7 cellular contexts compared by ENCODE assay signal in the genomic region with DNA sequence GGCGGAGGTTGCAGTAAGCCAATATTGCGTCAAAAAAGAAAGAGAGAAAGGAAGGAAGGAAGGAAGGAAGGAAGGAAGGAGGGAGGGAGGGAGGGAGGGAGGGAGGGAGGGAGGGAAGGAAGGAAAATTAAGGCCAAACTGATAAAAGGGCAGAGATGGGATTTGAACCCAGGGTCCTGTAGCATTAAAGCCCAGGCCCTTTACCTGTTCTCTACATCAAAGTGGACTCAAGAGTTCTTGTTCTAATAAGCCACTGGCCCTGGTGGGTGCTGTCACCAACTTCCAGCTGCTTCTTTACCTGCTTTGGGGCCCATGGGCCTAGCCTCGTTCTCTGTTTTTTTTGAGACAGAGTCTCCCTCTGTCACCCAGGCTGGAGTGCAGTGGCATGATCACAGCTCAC. TPM values are rescaled to one million over a fixed set of nuclear protein-coding genes. Genes with fewer than 3 reads are reported as not detected.
DNase-seq lines count a peak whose midpoint lies in the region; ATAC-seq, FAIRE-seq and TF ChIP-seq lines count a peak whose summit lies in the region.
"Not testable (repeated sequence)": the region's sequence is repeated elsewhere in the genome, so short reads cannot be mapped to it uniquely, and the experiment has no call there.

No MANE protein-coding gene starts in this region.

- not testable (repeated sequence) for H4K20me1 ChIP-seq in GM12878 (ENCODE audit: control insufficient read depth, insufficient read depth)

- not testable (repeated sequence) for DNase-seq in CD8-positive, alpha-beta memory T cell; activated CD4-positive, alpha-beta T cell treated with anti-CD3 and anti-CD28 coated beads for 36 hours; GM12878 (ENCODE audit: low read depth, low spot score); immature natural killer cell; natural killer cell

- H2AFZ ChIP-seq in GM12878 (ENCODE audit: control insufficient read depth, low read depth, low read length): not testable (repeated sequence)

- RAD21 ChIA-PET in GM12878 (lab: Charles Lee; ENCODE audit: unreplicated experiment): interaction anchor here (0.6 kb wide), 1 partner anchor 81 kb away, joined by 3 read pairs; no protein-coding TSS in a partner anchor

- not testable (repeated sequence) for BruUV-seq in GM12878 (replicated peaks; lab: Mats Ljungman, UMichigan)

- not testable (repeated sequence) for H3K36me3 ChIP-seq in CD8-positive, alpha-beta memory T cell (ENCODE audit: insufficient read depth, low read length); GM12878 (ENCODE audit: control insufficient read depth in 2 of 2, insufficient read depth in 2 of 2, low read length in 1 of 2)

- H3K9me3 ChIP-seq in CD8-positive, alpha-beta memory T cell (ENCODE audit: low read length); GM12878 (replicated peaks; ENCODE audit: control insufficient read depth, insufficient read depth, low read length): not testable (repeated sequence)

- not testable (repeated sequence) for TF ChIP-seq CTCF in GM12878 (IDR thresholded peaks at IDR 0.05 in 2 of 3, conservative IDR thresholded peaks at IDR 0.05 in 1 of 3; ENCODE audit: control insufficient read depth in 2 of 3, extremely low read depth in 1 of 3, insufficient read depth in 1 of 3, low read depth in 3 of 3, low read length in 3 of 3); natural killer cell (IDR thresholded peaks at IDR 0.05)

- not testable (repeated sequence) for ATAC-seq in activated CD4-positive, alpha-beta T cell treated with anti-CD3 and anti-CD28 coated beads for 36 hours; activated T-helper 17 cell treated with anti-CD3 and anti-CD28 coated beads, Interleukin-2, amount 50 U/mL, for 72 hours (replicated peaks); GM12878; natural killer cell

- in situ Hi-C loops in GM12878 (cut with MboI): not testable (repeated sequence)

- not testable (repeated sequence) for TF ChIP-seq EP300 in GM12878 (IDR thresholded peaks at IDR 0.05; ENCODE audit: borderline replicate concordance in 1 of 2, control insufficient read depth in 1 of 2, low read depth in 2 of 2, low read length in 2 of 2)

- POLR2A ChIA-PET in CD8-positive, alpha-beta memory T cell (lab: Charles Lee); activated CD4-positive, alpha-beta T cell treated with anti-CD3 and anti-CD28 coated beads for 36 hours (lab: Charles Lee); GM12878 (lab: Charles Lee): not testable (repeated sequence)

- H3K36me3 Mint-ChIP-seq in CD8-positive, alpha-beta memory T cell; activated CD4-positive, alpha-beta T cell treated with anti-CD3 and anti-CD28 coated beads for 36 hours (ENCODE audit: low read depth); activated T-helper 17 cell treated with anti-CD3 and anti-CD28 coated beads, Interleukin-2, amount 50 U/mL, for 72 hours (ENCODE audit: low read depth); immature natural killer cell; natural killer cell; stimulated activated naive CD8-positive, alpha-beta T cell treated with anti-CD3 and anti-CD28 coated beads, Interleukin-15, Interleukin-2, amounts not matched to agents 100 ng/mL and 50 ng/mL, for 24 hours (ENCODE audit: low read depth): not testable (repeated sequence)

- not testable (repeated sequence) for H3K27me3 Mint-ChIP-seq in CD8-positive, alpha-beta memory T cell; activated CD4-positive, alpha-beta T cell treated with anti-CD3 and anti-CD28 coated beads for 36 hours; activated T-helper 17 cell treated with anti-CD3 and anti-CD28 coated beads, Interleukin-2, amount 50 U/mL, for 72 hours; natural killer cell (ENCODE audit: low read depth in 2 of 2); stimulated activated naive CD8-positive, alpha-beta T cell treated with anti-CD3 and anti-CD28 coated beads, Interleukin-15, Interleukin-2, amounts not matched to agents 100 ng/mL and 50 ng/mL, for 24 hours
- H3K27me3 Mint-ChIP-seq in immature natural killer cell (ENCODE audit: low read depth in 3 of 3): peaks cover 5 to 22% (median 10%) of the 10 kb centered on the region in 3 donors

- H3K27ac Mint-ChIP-seq in CD8-positive, alpha-beta memory T cell: peak overlapping the region in 7 of 8 donors; percentile 33 to 87 (median 76)
- peak overlapping the region; percentile 45 for H3K27ac Mint-ChIP-seq in activated CD4-positive, alpha-beta T cell treated with anti-CD3 and anti-CD28 coated beads for 36 hours
- peak overlapping the region; percentile 47 for H3K27ac Mint-ChIP-seq in activated T-helper 17 cell treated with anti-CD3 and anti-CD28 coated beads, Interleukin-2, amount 50 U/mL, for 72 hours
- H3K27ac Mint-ChIP-seq in immature natural killer cell (peak overlapping the region; percentile 58 to 92 (median 84)), natural killer cell (peak overlapping the region; percentile 2 to 91)
- peak overlapping the region; percentile 26 for H3K27ac Mint-ChIP-seq in stimulated activated naive CD8-positive, alpha-beta T cell treated with anti-CD3 and anti-CD28 coated beads, Interleukin-15, Interleukin-2, amounts not matched to agents 100 ng/mL and 50 ng/mL, for 24 hours

- H3K27me3 ChIP-seq in CD8-positive, alpha-beta memory T cell (ENCODE audit: insufficient read depth, low read length, poor library complexity, severe bottlenecking); GM12878 (replicated peaks in 1 of 2; ENCODE audit: control insufficient read depth in 2 of 2, insufficient read depth in 2 of 2, low read length in 1 of 2): not testable (repeated sequence)

- peak overlapping the region in 2 of 7 donors; percentile 23 to 58 for H3K4me3 Mint-ChIP-seq in CD8-positive, alpha-beta memory T cell
- H3K4me3 Mint-ChIP-seq in activated CD4-positive, alpha-beta T cell treated with anti-CD3 and anti-CD28 coated beads for 36 hours; activated T-helper 17 cell treated with anti-CD3 and anti-CD28 coated beads, Interleukin-2, amount 50 U/mL, for 72 hours; natural killer cell; stimulated activated naive CD8-positive, alpha-beta T cell treated with anti-CD3 and anti-CD28 coated beads, Interleukin-15, Interleukin-2, amounts not matched to agents 100 ng/mL and 50 ng/mL, for 24 hours: not testable (repeated sequence)
- peak overlapping the region in 2 of 5 donors; percentile 1 to 14 for H3K4me3 Mint-ChIP-seq in immature natural killer cell

- intact Hi-C loops in activated CD4-positive, alpha-beta T cell treated with anti-CD3 and anti-CD28 coated beads for 36 hours (cut with DNase I, micrococcal nuclease); GM12878 (cut with micrococcal nuclease; ENCODE audit: unreplicated experiment); natural killer cell (cut with micrococcal nuclease): not testable (repeated sequence)

- peak; percentile 47 for FAIRE-seq in GM12878 (lab: Jason Lieb, UNC)

- not testable (repeated sequence) for TF ChIP-seq RAD21 in GM12878 (IDR thresholded peaks at IDR 0.05; ENCODE audit: insufficient read depth, low read depth, low read length)

- H3K9me3 Mint-ChIP-seq in CD8-positive, alpha-beta memory T cell; activated CD4-positive, alpha-beta T cell treated with anti-CD3 and anti-CD28 coated beads for 36 hours (ENCODE audit: low read depth); activated T-helper 17 cell treated with anti-CD3 and anti-CD28 coated beads, Interleukin-2, amount 50 U/mL, for 72 hours; immature natural killer cell; natural killer cell; stimulated activated naive CD8-positive, alpha-beta T cell treated with anti-CD3 and anti-CD28 coated beads, Interleukin-15, Interleukin-2, amounts not matched to agents 100 ng/mL and 50 ng/mL, for 24 hours: not testable (repeated sequence)

- not testable (repeated sequence) for H3K79me2 ChIP-seq in GM12878 (ENCODE audit: control insufficient read depth, insufficient read depth, low read length)

- H3K4me2 ChIP-seq in GM12878 (ENCODE audit: control insufficient read depth, insufficient read depth): not testable (repeated sequence)

- TF ChIP-seq POLR2A in GM12878 (IDR thresholded peaks at IDR 0.05; ENCODE audit: low read depth, low read length): not testable (repeated sequence)

- not testable (repeated sequence) for H3K4me3 ChIP-seq in CD8-positive, alpha-beta memory T cell (ENCODE audit: low read length); GM12878

- H3K4me1 ChIP-seq in CD8-positive, alpha-beta memory T cell (ENCODE audit: insufficient read depth, low read length): peaks cover 94% of the 10 kb centered on the region
- not testable (repeated sequence) for H3K4me1 ChIP-seq in GM12878 (ENCODE audit: control insufficient read depth, insufficient read depth, low read length)

- H3K27ac ChIP-seq in CD8-positive, alpha-beta memory T cell (ENCODE audit: low read depth, low read length); GM12878 (ENCODE audit: control insufficient read depth, insufficient read depth): not testable (repeated sequence)

- CTCF ChIA-PET in CD8-positive, alpha-beta memory T cell (lab: Charles Lee): interaction anchor here (0.9 kb wide), 1 partner anchor 57 kb away, joined by 4 read pairs; no protein-coding TSS in a partner anchor
- CTCF ChIA-PET in activated CD4-positive, alpha-beta T cell treated with anti-CD3 and anti-CD28 coated beads for 36 hours (lab: Charles Lee): interaction anchor here (0.5 to 2.7 kb wide), 3 partner anchors 9 to 43 kb away, joined by 3 to 9 read pairs (median 3); no protein-coding TSS in a partner anchor
- CTCF ChIA-PET in GM12878 (lab: Yijun Ruan, JAX): not testable (repeated sequence)

- WGBS in GM12878 (ENCODE audit: insufficient coverage, insufficient replicate concordance, low lambda C conversion rate, missing lambda C conversion rate): 87% methylated on average over 2 of the region's 3 CpGs

- H3K4me1 Mint-ChIP-seq in CD8-positive, alpha-beta memory T cell: peaks cover 0 to 65% (median 53%) of the 10 kb centered on the region in 3 donors
- peaks cover 53% of the 10 kb centered on the region for H3K4me1 Mint-ChIP-seq in activated CD4-positive, alpha-beta T cell treated with anti-CD3 and anti-CD28 coated beads for 36 hours
- H3K4me1 Mint-ChIP-seq in activated T-helper 17 cell treated with anti-CD3 and anti-CD28 coated beads, Interleukin-2, amount 50 U/mL, for 72 hours: peaks cover 29% of the 10 kb centered on the region
- H3K4me1 Mint-ChIP-seq in immature natural killer cell (peaks cover 0 to 43% of the 10 kb centered on the region in 2 donors), natural killer cell (peaks cover 55 to 59% of the 10 kb centered on the region in 2 donors)
- peaks cover 46% of the 10 kb centered on the region for H3K4me1 Mint-ChIP-seq in stimulated activated naive CD8-positive, alpha-beta T cell treated with anti-CD3 and anti-CD28 coated beads, Interleukin-15, Interleukin-2, amounts not matched to agents 100 ng/mL and 50 ng/mL, for 24 hours (ENCODE audit: low read depth)

- SMC1A ChIA-PET in GM12878 (lab: Charles Lee; ENCODE audit: uncharacterized antibody, unreplicated experiment): not testable (repeated sequence)

- not testable (repeated sequence) for H3K9ac ChIP-seq in GM12878 (ENCODE audit: control insufficient read depth, insufficient read depth, low read length)

RNA-seq across cellular contexts. Expression of gene NOL4L, which starts 7.1 kb away (rescaled TPM):
- 10 to 100 TPM; 15.8 to 19.8 TPM for total RNA-seq in CD8-positive, alpha-beta memory T cell
- 15.4 TPM for polyA plus RNA-seq in CD8-positive, alpha-beta memory T cell
- total RNA-seq in activated CD4-positive, alpha-beta T cell treated with anti-CD3 and anti-CD28 coated beads for 36 hours: 10 to 100 TPM; 17.3 to 22.0 TPM
- total RNA-seq in activated T-helper 17 cell treated with anti-CD3 and anti-CD28 coated beads, Interleukin-2, amount 50 U/mL, for 72 hours: 10 to 100 TPM in 1 of 2 donors, 1 to 10 TPM in 1; 9.9 to 28.5 TPM
- total RNA-seq in GM12878 (2013; cell fraction: nucleolus; rRNA removed): 72.6 and 77.1 TPM in 2 replicates
- 8.1 and 9.5 TPM in 2 replicates for total RNA-seq in GM12878 (2014; rRNA removed)
- 6.2 and 6.5 TPM in 2 replicates for total RNA-seq in GM12878 (2014; rRNA removed; fragmentation: Illumina TruSeq; extraction: Trizol)
- 24.0 and 30.0 TPM in 2 replicates for total RNA-seq in GM12878 (2021)
- 3.1 TPM for polyA plus RNA-seq in GM12878 (2011; ENCODE audit: low read depth)
- polyA plus RNA-seq in GM12878 (2011; rRNA removed): 5.9 and 8.0 TPM in 2 replicates
- 6.0 and 6.7 TPM in 2 replicates for polyA plus RNA-seq in GM12878 (2011; cell fraction: cytosol; rRNA removed)
- polyA plus RNA-seq in GM12878 (2011; cell fraction: nucleus; rRNA removed): 36.6 and 37.1 TPM in 2 replicates
- polyA plus RNA-seq in GM12878 (2012): 6.1 and 6.9 TPM in 2 replicates
- polyA plus RNA-seq in GM12878 (2014; fragmentation: Illumina TruSeq; extraction: Trizol): 4.0 and 7.9 TPM in 2 replicates
- 1 to 10 TPM; 2.3 to 3.9 TPM for polyA plus RNA-seq in GM12878 (2014; fragmentation: Nextera tagmentation; extraction: Ambion mirVana)
- 9.5 and 10.8 TPM in 2 replicates for polyA plus RNA-seq in GM12878 (2014; rRNA removed)
- 1 to 10 TPM; 7.9 to 8.2 TPM for polyA plus RNA-seq in GM12878 (2016; fragmentation: Nextera tagmentation; extraction: Ambion mirVana)
- polyA minus RNA-seq in GM12878 (2011; rRNA and poly(A)+ RNA removed): 6.5 and 10.4 TPM in 2 replicates
- 4.8 and 9.5 TPM in 2 replicates for polyA minus RNA-seq in GM12878 (2011; cell fraction: cytosol; rRNA and poly(A)+ RNA removed)
- 6.6 and 14.4 TPM in 2 replicates for polyA minus RNA-seq in GM12878 (2011; cell fraction: nucleus; rRNA and poly(A)+ RNA removed)
- polyA plus RNA-seq in immature natural killer cell: 10 to 100 TPM in 1 of 3 donors, 1 to 10 TPM in 2; 4.1 to 17.2 (median 9.6) TPM
- 100 to 1,000 TPM; 101 to 136 (median 114) TPM for total RNA-seq in natural killer cell

Comparison
In these comparisons a context has a peak if more than half of its experiments do, and no peak if none do; other contexts are left out.
1. H3K27ac Mint-ChIP-seq: peak in every context shown above with its lines; median percentile 84 in immature natural killer cell; 76 in CD8-positive, alpha-beta memory T cell; 47 in activated T-helper 17 cell treated with anti-CD3 and anti-CD28 coated beads, Interleukin-2, amount 50 U/mL, for 72 hours; 46 in natural killer cell; 45 in activated CD4-positive, alpha-beta T cell treated with anti-CD3 and anti-CD28 coated beads for 36 hours; 26 in stimulated activated naive CD8-positive, alpha-beta T cell treated with anti-CD3 and anti-CD28 coated beads, Interleukin-15, Interleukin-2, amounts not matched to agents 100 ng/mL and 50 ng/mL, for 24 hours.